Comparison of ENCODE assay signal across 1 cellular context in the genomic region with DNA sequence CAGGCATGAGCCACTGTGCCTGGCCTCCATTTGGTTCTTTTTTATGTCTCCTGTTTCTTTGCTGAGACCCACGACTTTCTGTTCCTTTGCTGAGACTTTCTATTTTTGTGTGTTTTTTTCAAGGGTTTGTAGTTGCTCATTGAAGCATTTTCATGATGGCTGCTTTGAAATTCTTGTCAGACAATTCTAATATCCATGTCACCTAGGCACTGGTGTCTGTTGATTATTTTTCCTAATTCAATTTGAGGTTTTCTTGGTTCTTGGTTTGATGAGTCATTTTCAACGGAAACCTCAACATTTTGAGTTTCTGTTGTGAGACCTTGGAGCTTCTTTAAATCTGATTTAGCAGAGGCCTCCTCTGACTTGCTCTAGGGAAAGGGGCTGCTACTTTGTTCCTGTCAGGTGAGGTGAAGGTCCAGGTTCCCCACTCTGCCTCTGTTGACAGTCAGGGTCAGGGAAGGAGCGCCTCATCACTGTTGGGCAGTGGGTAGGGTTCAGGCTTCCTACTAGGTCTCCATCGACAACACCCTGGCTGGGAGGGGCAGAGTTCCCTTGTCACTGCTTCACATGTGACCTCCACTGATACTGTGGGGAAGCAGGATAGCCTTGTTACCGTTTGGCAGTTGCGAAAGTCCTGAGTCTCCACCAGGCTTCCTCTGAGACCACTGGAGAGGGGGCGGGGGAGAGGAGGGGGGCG.
TF ChIP-seq lines count a peak whose summit lies in the region.

No MANE protein-coding gene starts in this region.

TF ChIP-seq in K562, 482 proteins besides CTCF, POLR2A, EP300 and RAD21 (continued from another document and continues in another):
- TF ChIP-seq, protein P1, sequence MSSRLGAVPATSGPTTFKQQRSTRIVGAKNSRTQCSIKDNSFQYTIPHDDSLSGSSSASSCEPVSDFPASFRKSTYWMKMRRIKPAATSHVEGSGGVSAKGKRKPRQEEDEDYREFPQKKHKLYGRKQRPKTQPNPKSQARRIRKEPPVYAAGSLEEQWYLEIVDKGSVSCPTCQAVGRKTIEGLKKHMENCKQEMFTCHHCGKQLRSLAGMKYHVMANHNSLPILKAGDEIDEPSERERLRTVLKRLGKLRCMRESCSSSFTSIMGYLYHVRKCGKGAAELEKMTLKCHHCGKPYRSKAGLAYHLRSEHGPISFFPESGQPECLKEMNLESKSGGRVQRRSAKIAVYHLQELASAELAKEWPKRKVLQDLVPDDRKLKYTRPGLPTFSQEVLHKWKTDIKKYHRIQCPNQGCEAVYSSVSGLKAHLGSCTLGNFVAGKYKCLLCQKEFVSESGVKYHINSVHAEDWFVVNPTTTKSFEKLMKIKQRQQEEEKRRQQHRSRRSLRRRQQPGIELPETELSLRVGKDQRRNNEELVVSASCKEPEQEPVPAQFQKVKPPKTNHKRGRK (tag; IDR thresholded peaks at IDR 0.05) = no peak
- TF ChIP-seq MYC (IDR thresholded peaks at IDR 0.05; ENCODE audit: low read depth, low read length) (0 out of 2 replicates have a peak, but pooled peaks have one; percentile 30), MYC (CRISPR knock-in tag; IDR thresholded peaks at IDR 0.05; ENCODE audit: borderline replicate concordance, low read depth) (no peak), ZNF263 (CRISPR knock-in tag; IDR thresholded peaks at IDR 0.05; ENCODE audit: borderline replicate concordance) (no peak), CEBPB (tag; IDR thresholded peaks at IDR 0.05) (peak; percentile 81), FOXK2 (conservative IDR thresholded peaks at IDR 0.05 in 1 of 2, IDR thresholded peaks at IDR 0.05 in 1 of 2; ENCODE audit: low read depth in 2 of 2) (peak; percentile 80 to 83), LCOR (CRISPR knock-in tag; IDR thresholded peaks at IDR 0.05) (peak; percentile 75; the same call in 1 of the 2 replicates), HDAC2 (IDR thresholded peaks at IDR 0.05) (peak; percentile 74; the same call in 1 of the 2 replicates), GABPB1 (CRISPR knock-in tag; IDR thresholded peaks at IDR 0.05) (peak; percentile 54), SETDB1 (IDR thresholded peaks at IDR 0.05; ENCODE audit: low read length) (no peak), ZNF175 (CRISPR knock-in tag; IDR thresholded peaks at IDR 0.05; ENCODE audit: low read depth) (peak; percentile 51; the same call in 1 of the 2 replicates), RNF2 (IDR thresholded peaks at IDR 0.05) (peak; percentile 77), NR4A1 (CRISPR knock-in tag; IDR thresholded peaks at IDR 0.05) (0 out of 2 replicates have a peak, but pooled peaks have one; percentile 9), NR4A1 (tag; IDR thresholded peaks at IDR 0.05) (no peak), CTBP1 (IDR thresholded peaks at IDR 0.05; ENCODE audit: borderline replicate concordance) (peak; percentile 33; the same call in 1 of the 2 replicates), ILK (tag; IDR thresholded peaks at IDR 0.05; ENCODE audit: borderline replicate concordance, low read depth) (no peak), FOXA3 (CRISPR knock-in tag; conservative IDR thresholded peaks at IDR 0.05 in 1 of 2, IDR thresholded peaks at IDR 0.05 in 1 of 2) (0 out of 4 replicates have a peak, but pooled peaks of 1 of the 2 experiments have one; percentile 51), NCOA6 (IDR thresholded peaks at IDR 0.05) (peak; percentile 52; the same call in 1 of the 2 replicates), PRMT5 (CRISPR knock-in tag; IDR thresholded peaks at IDR 0.05) (no peak), ZNF12 (CRISPR knock-in tag; IDR thresholded peaks at IDR 0.05) (no peak), BHLHE40 (IDR thresholded peaks at IDR 0.05; ENCODE audit: low read length) (peak; percentile 71), TCF3 (CRISPR knock-in tag; IDR thresholded peaks at IDR 0.05) (peak; percentile 79), STAT5A (IDR thresholded peaks at IDR 0.05; ENCODE audit: borderline replicate concordance, low read length) (0 out of 2 replicates have a peak, but pooled peaks have one; percentile 15), ATF1 (CRISPR knock-in tag; IDR thresholded peaks at IDR 0.05) (no peak), ATF1 (tag; IDR thresholded peaks at IDR 0.05) (0 out of 2 replicates have a peak, but pooled peaks have one; percentile 8), MIER1 (IDR thresholded peaks at IDR 0.05; ENCODE audit: low read depth) (no peak), C11orf30 (IDR thresholded peaks at IDR 0.05; ENCODE audit: low read depth) (peak; percentile 66; the same call in 1 of the 2 replicates), ESRRA (IDR thresholded peaks at IDR 0.05; ENCODE audit: borderline replicate concordance, low read depth) (peak; percentile 50; the same call in 1 of the 2 replicates), HNRNPLL (IDR thresholded peaks at IDR 0.05; ENCODE audit: low read depth, low read length, poor library complexity, severe bottlenecking) (no peak), CEBPG (CRISPR knock-in tag; IDR thresholded peaks at IDR 0.05) (peak; percentile 86), CEBPG (tag; conservative IDR thresholded peaks at IDR 0.05 in 1 of 2, IDR thresholded peaks at IDR 0.05 in 1 of 2) (no peak)
- TF ChIP-seq, protein P2, sequence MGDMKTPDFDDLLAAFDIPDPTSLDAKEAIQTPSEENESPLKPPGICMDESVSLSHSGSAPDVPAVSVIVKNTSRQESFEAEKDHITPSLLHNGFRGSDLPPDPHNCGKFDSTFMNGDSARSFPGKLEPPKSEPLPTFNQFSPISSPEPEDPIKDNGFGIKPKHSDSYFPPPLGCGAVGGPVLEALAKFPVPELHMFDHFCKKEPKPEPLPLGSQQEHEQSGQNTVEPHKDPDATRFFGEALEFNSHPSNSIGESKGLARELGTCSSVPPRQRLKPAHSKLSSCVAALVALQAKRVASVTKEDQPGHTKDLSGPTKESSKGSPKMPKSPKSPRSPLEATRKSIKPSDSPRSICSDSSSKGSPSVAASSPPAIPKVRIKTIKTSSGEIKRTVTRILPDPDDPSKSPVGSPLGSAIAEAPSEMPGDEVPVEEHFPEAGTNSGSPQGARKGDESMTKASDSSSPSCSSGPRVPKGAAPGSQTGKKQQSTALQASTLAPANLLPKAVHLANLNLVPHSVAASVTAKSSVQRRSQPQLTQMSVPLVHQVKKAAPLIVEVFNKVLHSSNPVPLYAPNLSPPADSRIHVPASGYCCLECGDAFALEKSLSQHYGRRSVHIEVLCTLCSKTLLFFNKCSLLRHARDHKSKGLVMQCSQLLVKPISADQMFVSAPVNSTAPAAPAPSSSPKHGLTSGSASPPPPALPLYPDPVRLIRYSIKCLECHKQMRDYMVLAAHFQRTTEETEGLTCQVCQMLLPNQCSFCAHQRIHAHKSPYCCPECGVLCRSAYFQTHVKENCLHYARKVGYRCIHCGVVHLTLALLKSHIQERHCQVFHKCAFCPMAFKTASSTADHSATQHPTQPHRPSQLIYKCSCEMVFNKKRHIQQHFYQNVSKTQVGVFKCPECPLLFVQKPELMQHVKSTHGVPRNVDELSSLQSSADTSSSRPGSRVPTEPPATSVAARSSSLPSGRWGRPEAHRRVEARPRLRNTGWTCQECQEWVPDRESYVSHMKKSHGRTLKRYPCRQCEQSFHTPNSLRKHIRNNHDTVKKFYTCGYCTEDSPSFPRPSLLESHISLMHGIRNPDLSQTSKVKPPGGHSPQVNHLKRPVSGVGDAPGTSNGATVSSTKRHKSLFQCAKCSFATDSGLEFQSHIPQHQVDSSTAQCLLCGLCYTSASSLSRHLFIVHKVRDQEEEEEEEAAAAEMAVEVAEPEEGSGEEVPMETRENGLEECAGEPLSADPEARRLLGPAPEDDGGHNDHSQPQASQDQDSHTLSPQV (IDR thresholded peaks at IDR 0.05) = peak; percentile 54; the same call in 1 of the 2 replicates
- TF ChIP-seq, protein P3, sequence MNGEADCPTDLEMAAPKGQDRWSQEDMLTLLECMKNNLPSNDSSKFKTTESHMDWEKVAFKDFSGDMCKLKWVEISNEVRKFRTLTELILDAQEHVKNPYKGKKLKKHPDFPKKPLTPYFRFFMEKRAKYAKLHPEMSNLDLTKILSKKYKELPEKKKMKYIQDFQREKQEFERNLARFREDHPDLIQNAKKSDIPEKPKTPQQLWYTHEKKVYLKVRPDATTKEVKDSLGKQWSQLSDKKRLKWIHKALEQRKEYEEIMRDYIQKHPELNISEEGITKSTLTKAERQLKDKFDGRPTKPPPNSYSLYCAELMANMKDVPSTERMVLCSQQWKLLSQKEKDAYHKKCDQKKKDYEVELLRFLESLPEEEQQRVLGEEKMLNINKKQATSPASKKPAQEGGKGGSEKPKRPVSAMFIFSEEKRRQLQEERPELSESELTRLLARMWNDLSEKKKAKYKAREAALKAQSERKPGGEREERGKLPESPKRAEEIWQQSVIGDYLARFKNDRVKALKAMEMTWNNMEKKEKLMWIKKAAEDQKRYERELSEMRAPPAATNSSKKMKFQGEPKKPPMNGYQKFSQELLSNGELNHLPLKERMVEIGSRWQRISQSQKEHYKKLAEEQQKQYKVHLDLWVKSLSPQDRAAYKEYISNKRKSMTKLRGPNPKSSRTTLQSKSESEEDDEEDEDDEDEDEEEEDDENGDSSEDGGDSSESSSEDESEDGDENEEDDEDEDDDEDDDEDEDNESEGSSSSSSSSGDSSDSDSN (IDR thresholded peaks at IDR 0.05; ENCODE audit: borderline replicate concordance in 1 of 2, low read depth in 2 of 2, low read length in 2 of 2) = peak in 1 of 2 experiments; percentile 43; a peak in 1 of 4 replicates
- TF ChIP-seq, protein P4, sequence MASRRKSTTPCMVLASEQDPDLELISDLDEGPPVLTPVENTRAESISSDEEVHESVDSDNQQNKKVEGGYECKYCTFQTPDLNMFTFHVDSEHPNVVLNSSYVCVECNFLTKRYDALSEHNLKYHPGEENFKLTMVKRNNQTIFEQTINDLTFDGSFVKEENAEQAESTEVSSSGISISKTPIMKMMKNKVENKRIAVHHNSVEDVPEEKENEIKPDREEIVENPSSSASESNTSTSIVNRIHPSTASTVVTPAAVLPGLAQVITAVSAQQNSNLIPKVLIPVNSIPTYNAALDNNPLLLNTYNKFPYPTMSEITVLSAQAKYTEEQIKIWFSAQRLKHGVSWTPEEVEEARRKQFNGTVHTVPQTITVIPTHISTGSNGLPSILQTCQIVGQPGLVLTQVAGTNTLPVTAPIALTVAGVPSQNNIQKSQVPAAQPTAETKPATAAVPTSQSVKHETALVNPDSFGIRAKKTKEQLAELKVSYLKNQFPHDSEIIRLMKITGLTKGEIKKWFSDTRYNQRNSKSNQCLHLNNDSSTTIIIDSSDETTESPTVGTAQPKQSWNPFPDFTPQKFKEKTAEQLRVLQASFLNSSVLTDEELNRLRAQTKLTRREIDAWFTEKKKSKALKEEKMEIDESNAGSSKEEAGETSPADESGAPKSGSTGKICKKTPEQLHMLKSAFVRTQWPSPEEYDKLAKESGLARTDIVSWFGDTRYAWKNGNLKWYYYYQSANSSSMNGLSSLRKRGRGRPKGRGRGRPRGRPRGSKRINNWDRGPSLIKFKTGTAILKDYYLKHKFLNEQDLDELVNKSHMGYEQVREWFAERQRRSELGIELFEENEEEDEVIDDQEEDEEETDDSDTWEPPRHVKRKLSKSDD (conservative IDR thresholded peaks at IDR 0.05; ENCODE audit: low read length) = no peak
- TF ChIP-seq, protein P5, sequence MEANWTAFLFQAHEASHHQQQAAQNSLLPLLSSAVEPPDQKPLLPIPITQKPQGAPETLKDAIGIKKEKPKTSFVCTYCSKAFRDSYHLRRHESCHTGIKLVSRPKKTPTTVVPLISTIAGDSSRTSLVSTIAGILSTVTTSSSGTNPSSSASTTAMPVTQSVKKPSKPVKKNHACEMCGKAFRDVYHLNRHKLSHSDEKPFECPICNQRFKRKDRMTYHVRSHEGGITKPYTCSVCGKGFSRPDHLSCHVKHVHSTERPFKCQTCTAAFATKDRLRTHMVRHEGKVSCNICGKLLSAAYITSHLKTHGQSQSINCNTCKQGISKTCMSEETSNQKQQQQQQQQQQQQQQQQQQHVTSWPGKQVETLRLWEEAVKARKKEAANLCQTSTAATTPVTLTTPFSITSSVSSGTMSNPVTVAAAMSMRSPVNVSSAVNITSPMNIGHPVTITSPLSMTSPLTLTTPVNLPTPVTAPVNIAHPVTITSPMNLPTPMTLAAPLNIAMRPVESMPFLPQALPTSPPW (CRISPR knock-in tag; IDR thresholded peaks at IDR 0.05) = peak; percentile 98
- TF ChIP-seq, protein P6, sequence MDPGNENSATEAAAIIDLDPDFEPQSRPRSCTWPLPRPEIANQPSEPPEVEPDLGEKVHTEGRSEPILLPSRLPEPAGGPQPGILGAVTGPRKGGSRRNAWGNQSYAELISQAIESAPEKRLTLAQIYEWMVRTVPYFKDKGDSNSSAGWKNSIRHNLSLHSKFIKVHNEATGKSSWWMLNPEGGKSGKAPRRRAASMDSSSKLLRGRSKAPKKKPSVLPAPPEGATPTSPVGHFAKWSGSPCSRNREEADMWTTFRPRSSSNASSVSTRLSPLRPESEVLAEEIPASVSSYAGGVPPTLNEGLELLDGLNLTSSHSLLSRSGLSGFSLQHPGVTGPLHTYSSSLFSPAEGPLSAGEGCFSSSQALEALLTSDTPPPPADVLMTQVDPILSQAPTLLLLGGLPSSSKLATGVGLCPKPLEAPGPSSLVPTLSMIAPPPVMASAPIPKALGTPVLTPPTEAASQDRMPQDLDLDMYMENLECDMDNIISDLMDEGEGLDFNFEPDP (CRISPR knock-in tag; IDR thresholded peaks at IDR 0.05) = no peak
- TF ChIP-seq, protein P7, sequence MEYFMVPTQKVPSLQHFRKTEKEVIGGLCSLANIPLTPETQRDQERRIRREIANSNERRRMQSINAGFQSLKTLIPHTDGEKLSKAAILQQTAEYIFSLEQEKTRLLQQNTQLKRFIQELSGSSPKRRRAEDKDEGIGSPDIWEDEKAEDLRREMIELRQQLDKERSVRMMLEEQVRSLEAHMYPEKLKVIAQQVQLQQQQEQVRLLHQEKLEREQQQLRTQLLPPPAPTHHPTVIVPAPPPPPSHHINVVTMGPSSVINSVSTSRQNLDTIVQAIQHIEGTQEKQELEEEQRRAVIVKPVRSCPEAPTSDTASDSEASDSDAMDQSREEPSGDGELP (CRISPR knock-in tag; IDR thresholded peaks at IDR 0.05; ENCODE audit: borderline replicate concordance) = peak; percentile 62
- TF ChIP-seq, protein P8, sequence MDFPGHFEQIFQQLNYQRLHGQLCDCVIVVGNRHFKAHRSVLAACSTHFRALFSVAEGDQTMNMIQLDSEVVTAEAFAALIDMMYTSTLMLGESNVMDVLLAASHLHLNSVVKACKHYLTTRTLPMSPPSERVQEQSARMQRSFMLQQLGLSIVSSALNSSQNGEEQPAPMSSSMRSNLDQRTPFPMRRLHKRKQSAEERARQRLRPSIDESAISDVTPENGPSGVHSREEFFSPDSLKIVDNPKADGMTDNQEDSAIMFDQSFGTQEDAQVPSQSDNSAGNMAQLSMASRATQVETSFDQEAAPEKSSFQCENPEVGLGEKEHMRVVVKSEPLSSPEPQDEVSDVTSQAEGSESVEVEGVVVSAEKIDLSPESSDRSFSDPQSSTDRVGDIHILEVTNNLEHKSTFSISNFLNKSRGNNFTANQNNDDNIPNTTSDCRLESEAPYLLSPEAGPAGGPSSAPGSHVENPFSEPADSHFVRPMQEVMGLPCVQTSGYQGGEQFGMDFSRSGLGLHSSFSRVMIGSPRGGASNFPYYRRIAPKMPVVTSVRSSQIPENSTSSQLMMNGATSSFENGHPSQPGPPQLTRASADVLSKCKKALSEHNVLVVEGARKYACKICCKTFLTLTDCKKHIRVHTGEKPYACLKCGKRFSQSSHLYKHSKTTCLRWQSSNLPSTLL (IDR thresholded peaks at IDR 0.05) = no peak
- TF ChIP-seq, protein P9, sequence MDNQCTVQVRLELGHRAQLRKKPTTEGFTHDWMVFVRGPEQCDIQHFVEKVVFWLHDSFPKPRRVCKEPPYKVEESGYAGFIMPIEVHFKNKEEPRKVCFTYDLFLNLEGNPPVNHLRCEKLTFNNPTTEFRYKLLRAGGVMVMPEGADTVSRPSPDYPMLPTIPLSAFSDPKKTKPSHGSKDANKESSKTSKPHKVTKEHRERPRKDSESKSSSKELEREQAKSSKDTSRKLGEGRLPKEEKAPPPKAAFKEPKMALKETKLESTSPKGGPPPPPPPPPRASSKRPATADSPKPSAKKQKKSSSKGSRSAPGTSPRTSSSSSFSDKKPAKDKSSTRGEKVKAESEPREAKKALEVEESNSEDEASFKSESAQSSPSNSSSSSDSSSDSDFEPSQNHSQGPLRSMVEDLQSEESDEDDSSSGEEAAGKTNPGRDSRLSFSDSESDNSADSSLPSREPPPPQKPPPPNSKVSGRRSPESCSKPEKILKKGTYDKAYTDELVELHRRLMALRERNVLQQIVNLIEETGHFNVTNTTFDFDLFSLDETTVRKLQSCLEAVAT (IDR thresholded peaks at IDR 0.05) = 0 out of 4 replicates have a peak, but pooled peaks of 1 of the 2 experiments have one; percentile 52
